Comparison of ENCODE assay signal across 1 cellular context in the genomic region with DNA sequence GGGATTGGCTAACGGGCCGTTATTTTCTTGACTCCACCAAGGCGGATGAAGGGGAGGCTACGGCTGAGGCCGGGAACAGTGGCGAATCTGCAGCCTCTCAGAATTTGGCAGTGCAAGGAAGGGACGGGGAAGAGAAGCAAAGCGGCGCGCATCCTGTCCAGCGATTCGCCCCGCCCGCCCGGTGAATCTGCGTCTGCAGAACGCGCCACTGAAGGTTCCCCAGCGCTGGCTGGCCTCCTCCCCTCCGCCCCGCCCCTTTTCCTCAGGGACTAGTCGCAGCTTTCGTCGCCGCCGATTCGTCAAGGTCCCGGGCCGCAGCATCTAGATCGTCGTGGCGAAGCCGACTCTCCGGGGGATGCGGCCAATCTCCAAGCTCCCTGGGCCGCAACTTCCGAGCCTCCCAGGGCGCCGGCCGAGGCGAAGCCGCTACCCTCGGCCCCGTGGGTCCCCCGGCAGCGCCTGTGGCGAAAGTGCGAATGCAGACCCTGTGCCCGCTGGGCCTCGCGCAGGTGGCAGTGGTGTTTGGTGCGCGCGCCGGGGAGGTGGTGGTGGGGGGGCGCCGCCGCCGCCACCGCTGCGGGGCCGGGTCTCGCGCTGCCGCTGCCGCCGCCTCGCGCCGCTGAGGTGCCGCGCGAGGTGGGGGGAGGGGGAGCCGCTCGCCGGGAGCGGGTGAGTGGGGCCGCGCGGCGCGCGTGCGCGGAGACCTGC.
TF ChIP-seq lines count a peak whose summit lies in the region.

A gene (plus strand): TSS at position 299 of the 708 bp plus-strand sequence. CDS start 978 bp downstream, outside the sequence.

TF ChIP-seq in K562, 482 proteins besides CTCF, POLR2A, EP300 and RAD21 (continued from another document and continues in another):
- TF ChIP-seq, protein P1, sequence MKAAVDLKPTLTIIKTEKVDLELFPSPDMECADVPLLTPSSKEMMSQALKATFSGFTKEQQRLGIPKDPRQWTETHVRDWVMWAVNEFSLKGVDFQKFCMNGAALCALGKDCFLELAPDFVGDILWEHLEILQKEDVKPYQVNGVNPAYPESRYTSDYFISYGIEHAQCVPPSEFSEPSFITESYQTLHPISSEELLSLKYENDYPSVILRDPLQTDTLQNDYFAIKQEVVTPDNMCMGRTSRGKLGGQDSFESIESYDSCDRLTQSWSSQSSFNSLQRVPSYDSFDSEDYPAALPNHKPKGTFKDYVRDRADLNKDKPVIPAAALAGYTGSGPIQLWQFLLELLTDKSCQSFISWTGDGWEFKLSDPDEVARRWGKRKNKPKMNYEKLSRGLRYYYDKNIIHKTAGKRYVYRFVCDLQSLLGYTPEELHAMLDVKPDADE (conservative IDR thresholded peaks at IDR 0.05; ENCODE audit: control insufficient read depth, low read depth, low read length) = peak; percentile 45; the same call in 1 of the 2 replicates
- TF ChIP-seq ZNF253 (CRISPR knock-in tag; conservative IDR thresholded peaks at IDR 0.05) (no peak), CREM (IDR thresholded peaks at IDR 0.05; ENCODE audit: low read depth) (peak; percentile 96), RB1 (IDR thresholded peaks at IDR 0.05; ENCODE audit: low read depth) (peak; percentile 11; the same call in 1 of the 2 replicates), OTX1 (CRISPR knock-in tag; IDR thresholded peaks at IDR 0.05) (peak; percentile 31; the same call in 1 of the 2 replicates), BMI1 (IDR thresholded peaks at IDR 0.05; ENCODE audit: low read length) (no peak), PPARD (CRISPR knock-in tag; IDR thresholded peaks at IDR 0.05) (no peak), RUNX1 (IDR thresholded peaks at IDR 0.05; ENCODE audit: low read depth) (no peak), TAL1 (IDR thresholded peaks at IDR 0.05) (no peak), RBBP5 (IDR thresholded peaks at IDR 0.05; ENCODE audit: borderline replicate concordance, insufficient read depth, low read length, poor library complexity, severe bottlenecking) (peak; percentile 93), ZNF830 (CRISPR knock-in tag; IDR thresholded peaks at IDR 0.05) (no peak), PTRF (tag; IDR thresholded peaks at IDR 0.05) (no peak), ZNF644 (tag; IDR thresholded peaks at IDR 0.05; ENCODE audit: low read depth) (peak; percentile 18; the same call in 1 of the 2 replicates), SRSF3 (IDR thresholded peaks at IDR 0.05; ENCODE audit: insufficient read depth, low read length) (no peak), KAT7 (CRISPR knock-in tag; IDR thresholded peaks at IDR 0.05; ENCODE audit: borderline replicate concordance) (peak; percentile 61; the same call in 1 of the 2 replicates), CCAR2 (IDR thresholded peaks at IDR 0.05; ENCODE audit: low read depth, low read length) (no peak), MTA2 (IDR thresholded peaks at IDR 0.05; ENCODE audit: low read depth) (no peak), RBM25 (IDR thresholded peaks at IDR 0.05; ENCODE audit: low read depth, low read length, severe bottlenecking) (no peak), STAT5A (IDR thresholded peaks at IDR 0.05; ENCODE audit: borderline replicate concordance, low read length) (no peak; the same call in 1 of the 2 replicates), SMAD3 (CRISPR knock-in tag; conservative IDR thresholded peaks at IDR 0.05) (0 out of 2 replicates have a peak, but pooled peaks have one; percentile 36), TGIF2 (CRISPR knock-in tag; IDR thresholded peaks at IDR 0.05) (no peak), ZNF354B (CRISPR knock-in tag; IDR thresholded peaks at IDR 0.05) (no peak), ZNF431 (CRISPR knock-in tag; IDR thresholded peaks at IDR 0.05) (no peak; the same call in 1 of the 2 replicates), MAFK (IDR thresholded peaks at IDR 0.05; ENCODE audit: low read length) (no peak), JUN (IDR thresholded peaks at IDR 0.05; ENCODE audit: borderline replicate concordance, low read depth, low read length) (no peak), JUN (CRISPR knock-in tag; IDR thresholded peaks at IDR 0.05; ENCODE audit: borderline replicate concordance) (0 out of 2 replicates have a peak, but pooled peaks have one; percentile 57), TARDBP (IDR thresholded peaks at IDR 0.05) (no peak), PML (IDR thresholded peaks at IDR 0.05; ENCODE audit: low read length) (no peak; the same call in 1 of the 2 replicates), TAF7 (tag; IDR thresholded peaks at IDR 0.05) (peak; percentile 44; the same call in 1 of the 2 replicates), BDP1 (IDR thresholded peaks at IDR 0.05; ENCODE audit: insufficient read depth, insufficient read length) (no peak), HEY1 (CRISPR knock-in tag; IDR thresholded peaks at IDR 0.05; ENCODE audit: borderline replicate concordance) (no peak), MECOM (CRISPR knock-in tag; IDR thresholded peaks at IDR 0.05) (no peak), CREB1 (IDR thresholded peaks at IDR 0.05) (peak; percentile 95), CREB1 (CRISPR knock-in tag; IDR thresholded peaks at IDR 0.05) (peak; percentile 97), HDAC1 (IDR thresholded peaks at IDR 0.05) (no peak; a peak in 2 of 4 replicates), ZNF444 (CRISPR knock-in tag; IDR thresholded peaks at IDR 0.05) (no peak), HDAC2 (IDR thresholded peaks at IDR 0.05) (no peak), PYGO2 (tag; IDR thresholded peaks at IDR 0.05) (no peak), DMBX1 (CRISPR knock-in tag; IDR thresholded peaks at IDR 0.05; ENCODE audit: borderline replicate concordance) (no peak), PHB2 (IDR thresholded peaks at IDR 0.05; ENCODE audit: low read depth) (no peak)
- TF ChIP-seq, protein P2, sequence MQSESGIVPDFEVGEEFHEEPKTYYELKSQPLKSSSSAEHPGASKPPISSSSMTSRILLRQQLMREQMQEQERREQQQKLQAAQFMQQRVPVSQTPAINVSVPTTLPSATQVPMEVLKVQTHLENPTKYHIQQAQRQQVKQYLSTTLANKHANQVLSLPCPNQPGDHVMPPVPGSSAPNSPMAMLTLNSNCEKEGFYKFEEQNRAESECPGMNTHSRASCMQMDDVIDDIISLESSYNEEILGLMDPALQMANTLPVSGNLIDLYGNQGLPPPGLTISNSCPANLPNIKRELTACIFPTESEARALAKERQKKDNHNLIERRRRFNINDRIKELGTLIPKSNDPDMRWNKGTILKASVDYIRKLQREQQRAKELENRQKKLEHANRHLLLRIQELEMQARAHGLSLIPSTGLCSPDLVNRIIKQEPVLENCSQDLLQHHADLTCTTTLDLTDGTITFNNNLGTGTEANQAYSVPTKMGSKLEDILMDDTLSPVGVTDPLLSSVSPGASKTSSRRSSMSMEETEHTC (IDR thresholded peaks at IDR 0.05) = no peak
- TF ChIP-seq, protein P3, sequence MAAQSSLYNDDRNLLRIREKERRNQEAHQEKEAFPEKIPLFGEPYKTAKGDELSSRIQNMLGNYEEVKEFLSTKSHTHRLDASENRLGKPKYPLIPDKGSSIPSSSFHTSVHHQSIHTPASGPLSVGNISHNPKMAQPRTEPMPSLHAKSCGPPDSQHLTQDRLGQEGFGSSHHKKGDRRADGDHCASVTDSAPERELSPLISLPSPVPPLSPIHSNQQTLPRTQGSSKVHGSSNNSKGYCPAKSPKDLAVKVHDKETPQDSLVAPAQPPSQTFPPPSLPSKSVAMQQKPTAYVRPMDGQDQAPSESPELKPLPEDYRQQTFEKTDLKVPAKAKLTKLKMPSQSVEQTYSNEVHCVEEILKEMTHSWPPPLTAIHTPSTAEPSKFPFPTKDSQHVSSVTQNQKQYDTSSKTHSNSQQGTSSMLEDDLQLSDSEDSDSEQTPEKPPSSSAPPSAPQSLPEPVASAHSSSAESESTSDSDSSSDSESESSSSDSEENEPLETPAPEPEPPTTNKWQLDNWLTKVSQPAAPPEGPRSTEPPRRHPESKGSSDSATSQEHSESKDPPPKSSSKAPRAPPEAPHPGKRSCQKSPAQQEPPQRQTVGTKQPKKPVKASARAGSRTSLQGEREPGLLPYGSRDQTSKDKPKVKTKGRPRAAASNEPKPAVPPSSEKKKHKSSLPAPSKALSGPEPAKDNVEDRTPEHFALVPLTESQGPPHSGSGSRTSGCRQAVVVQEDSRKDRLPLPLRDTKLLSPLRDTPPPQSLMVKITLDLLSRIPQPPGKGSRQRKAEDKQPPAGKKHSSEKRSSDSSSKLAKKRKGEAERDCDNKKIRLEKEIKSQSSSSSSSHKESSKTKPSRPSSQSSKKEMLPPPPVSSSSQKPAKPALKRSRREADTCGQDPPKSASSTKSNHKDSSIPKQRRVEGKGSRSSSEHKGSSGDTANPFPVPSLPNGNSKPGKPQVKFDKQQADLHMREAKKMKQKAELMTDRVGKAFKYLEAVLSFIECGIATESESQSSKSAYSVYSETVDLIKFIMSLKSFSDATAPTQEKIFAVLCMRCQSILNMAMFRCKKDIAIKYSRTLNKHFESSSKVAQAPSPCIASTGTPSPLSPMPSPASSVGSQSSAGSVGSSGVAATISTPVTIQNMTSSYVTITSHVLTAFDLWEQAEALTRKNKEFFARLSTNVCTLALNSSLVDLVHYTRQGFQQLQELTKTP (IDR thresholded peaks at IDR 0.05; ENCODE audit: low read depth in 1 of 2, partially characterized antibody in 2 of 2) = peak in 1 of 2 experiments; percentile 72
- TF ChIP-seq, protein P4, sequence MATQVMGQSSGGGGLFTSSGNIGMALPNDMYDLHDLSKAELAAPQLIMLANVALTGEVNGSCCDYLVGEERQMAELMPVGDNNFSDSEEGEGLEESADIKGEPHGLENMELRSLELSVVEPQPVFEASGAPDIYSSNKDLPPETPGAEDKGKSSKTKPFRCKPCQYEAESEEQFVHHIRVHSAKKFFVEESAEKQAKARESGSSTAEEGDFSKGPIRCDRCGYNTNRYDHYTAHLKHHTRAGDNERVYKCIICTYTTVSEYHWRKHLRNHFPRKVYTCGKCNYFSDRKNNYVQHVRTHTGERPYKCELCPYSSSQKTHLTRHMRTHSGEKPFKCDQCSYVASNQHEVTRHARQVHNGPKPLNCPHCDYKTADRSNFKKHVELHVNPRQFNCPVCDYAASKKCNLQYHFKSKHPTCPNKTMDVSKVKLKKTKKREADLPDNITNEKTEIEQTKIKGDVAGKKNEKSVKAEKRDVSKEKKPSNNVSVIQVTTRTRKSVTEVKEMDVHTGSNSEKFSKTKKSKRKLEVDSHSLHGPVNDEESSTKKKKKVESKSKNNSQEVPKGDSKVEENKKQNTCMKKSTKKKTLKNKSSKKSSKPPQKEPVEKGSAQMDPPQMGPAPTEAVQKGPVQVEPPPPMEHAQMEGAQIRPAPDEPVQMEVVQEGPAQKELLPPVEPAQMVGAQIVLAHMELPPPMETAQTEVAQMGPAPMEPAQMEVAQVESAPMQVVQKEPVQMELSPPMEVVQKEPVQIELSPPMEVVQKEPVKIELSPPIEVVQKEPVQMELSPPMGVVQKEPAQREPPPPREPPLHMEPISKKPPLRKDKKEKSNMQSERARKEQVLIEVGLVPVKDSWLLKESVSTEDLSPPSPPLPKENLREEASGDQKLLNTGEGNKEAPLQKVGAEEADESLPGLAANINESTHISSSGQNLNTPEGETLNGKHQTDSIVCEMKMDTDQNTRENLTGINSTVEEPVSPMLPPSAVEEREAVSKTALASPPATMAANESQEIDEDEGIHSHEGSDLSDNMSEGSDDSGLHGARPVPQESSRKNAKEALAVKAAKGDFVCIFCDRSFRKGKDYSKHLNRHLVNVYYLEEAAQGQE (CRISPR knock-in tag; IDR thresholded peaks at IDR 0.05; ENCODE audit: low read depth) = peak; percentile 72
- TF ChIP-seq, protein P5, sequence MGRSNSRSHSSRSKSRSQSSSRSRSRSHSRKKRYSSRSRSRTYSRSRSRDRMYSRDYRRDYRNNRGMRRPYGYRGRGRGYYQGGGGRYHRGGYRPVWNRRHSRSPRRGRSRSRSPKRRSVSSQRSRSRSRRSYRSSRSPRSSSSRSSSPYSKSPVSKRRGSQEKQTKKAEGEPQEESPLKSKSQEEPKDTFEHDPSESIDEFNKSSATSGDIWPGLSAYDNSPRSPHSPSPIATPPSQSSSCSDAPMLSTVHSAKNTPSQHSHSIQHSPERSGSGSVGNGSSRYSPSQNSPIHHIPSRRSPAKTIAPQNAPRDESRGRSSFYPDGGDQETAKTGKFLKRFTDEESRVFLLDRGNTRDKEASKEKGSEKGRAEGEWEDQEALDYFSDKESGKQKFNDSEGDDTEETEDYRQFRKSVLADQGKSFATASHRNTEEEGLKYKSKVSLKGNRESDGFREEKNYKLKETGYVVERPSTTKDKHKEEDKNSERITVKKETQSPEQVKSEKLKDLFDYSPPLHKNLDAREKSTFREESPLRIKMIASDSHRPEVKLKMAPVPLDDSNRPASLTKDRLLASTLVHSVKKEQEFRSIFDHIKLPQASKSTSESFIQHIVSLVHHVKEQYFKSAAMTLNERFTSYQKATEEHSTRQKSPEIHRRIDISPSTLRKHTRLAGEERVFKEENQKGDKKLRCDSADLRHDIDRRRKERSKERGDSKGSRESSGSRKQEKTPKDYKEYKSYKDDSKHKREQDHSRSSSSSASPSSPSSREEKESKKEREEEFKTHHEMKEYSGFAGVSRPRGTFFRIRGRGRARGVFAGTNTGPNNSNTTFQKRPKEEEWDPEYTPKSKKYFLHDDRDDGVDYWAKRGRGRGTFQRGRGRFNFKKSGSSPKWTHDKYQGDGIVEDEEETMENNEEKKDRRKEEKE (IDR thresholded peaks at IDR 0.05; ENCODE audit: borderline replicate concordance in 1 of 2, control insufficient read depth in 1 of 2, low read depth in 2 of 2, low read length in 1 of 2) = no peak
- TF ChIP-seq, protein P6, sequence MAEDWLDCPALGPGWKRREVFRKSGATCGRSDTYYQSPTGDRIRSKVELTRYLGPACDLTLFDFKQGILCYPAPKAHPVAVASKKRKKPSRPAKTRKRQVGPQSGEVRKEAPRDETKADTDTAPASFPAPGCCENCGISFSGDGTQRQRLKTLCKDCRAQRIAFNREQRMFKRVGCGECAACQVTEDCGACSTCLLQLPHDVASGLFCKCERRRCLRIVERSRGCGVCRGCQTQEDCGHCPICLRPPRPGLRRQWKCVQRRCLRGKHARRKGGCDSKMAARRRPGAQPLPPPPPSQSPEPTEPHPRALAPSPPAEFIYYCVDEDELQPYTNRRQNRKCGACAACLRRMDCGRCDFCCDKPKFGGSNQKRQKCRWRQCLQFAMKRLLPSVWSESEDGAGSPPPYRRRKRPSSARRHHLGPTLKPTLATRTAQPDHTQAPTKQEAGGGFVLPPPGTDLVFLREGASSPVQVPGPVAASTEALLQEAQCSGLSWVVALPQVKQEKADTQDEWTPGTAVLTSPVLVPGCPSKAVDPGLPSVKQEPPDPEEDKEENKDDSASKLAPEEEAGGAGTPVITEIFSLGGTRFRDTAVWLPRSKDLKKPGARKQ (CRISPR knock-in tag; IDR thresholded peaks at IDR 0.05) = no peak
- TF ChIP-seq, protein P7, sequence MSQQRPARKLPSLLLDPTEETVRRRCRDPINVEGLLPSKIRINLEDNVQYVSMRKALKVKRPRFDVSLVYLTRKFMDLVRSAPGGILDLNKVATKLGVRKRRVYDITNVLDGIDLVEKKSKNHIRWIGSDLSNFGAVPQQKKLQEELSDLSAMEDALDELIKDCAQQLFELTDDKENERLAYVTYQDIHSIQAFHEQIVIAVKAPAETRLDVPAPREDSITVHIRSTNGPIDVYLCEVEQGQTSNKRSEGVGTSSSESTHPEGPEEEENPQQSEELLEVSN (IDR thresholded peaks at IDR 0.05; ENCODE audit: borderline replicate concordance in 1 of 2, extremely low read depth in 1 of 2, insufficient read depth in 1 of 2, insufficient read length in 1 of 2, low read depth in 1 of 2, low read length in 1 of 2, poor library complexity in 1 of 2, severe bottlenecking in 1 of 2) = peak in 1 of 2 experiments; percentile 30
- TF ChIP-seq, protein P8, sequence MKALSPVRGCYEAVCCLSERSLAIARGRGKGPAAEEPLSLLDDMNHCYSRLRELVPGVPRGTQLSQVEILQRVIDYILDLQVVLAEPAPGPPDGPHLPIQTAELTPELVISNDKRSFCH (CRISPR knock-in tag; IDR thresholded peaks at IDR 0.05) = no peak
- TF ChIP-seq, protein P8 (tag; IDR thresholded peaks at IDR 0.05) = peak; percentile 81
